Comparison of ENCODE assay signal across 1 cellular context in the genomic region with DNA sequence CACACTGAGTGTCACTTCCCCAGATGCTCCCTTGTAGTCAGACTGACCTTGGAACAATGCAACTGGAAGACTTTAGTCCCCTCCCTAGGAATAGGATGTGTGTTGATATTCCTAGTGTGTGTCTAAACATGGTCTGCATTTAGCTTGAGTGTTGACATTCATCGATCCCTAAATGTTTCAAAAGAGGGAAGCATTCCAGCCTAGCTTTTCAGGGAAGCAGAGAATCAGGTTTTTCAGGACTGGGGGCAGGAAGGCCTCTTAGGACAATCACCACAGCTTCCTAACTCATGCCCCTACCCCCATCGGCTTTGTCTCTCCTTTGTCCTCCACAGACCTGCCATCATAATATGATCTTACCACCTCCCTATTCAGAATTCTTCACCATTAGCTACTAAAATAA.
TF ChIP-seq lines count a peak whose summit lies in the region.

No MANE protein-coding gene starts in this region.

TF ChIP-seq in GM23338, 12 proteins besides CTCF, POLR2A, EP300 and RAD21 (continued from another document):
- peak; percentile 23; the same call in 1 of the 2 replicates for TF ChIP-seq ZNF462 (CRISPR knock-in tag; IDR thresholded peaks at IDR 0.05)
